ENCODE assay signal across 16 cellular contexts in the genomic region with DNA sequence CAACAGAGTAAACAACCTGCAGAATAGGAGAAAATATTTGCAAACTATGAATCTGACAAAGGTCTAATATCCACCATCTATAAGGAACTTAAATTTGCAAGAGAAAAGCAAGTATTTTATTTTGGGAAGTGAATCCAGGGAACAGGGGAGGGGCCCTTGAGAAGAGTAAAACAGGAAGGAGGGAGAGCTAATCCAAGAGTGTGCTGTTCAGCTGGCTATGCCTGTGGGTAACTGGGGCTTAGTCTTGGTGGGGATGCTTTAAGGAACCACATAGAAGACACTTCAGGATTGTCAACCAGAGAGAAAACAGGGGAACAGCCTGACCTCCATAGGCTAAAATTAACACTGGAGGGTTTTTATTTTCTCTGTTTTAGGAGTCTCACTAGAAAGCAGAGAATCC. TPM values are rescaled to one million over a fixed set of nuclear protein-coding genes. Genes with fewer than 3 reads are reported as not detected.
DNase-seq lines count a peak whose midpoint lies in the region; ATAC-seq, FAIRE-seq and TF ChIP-seq lines count a peak whose summit lies in the region.
"Had no signal": no experiment of that assay in that cellular context is flagged by ENCODE, and none has a peak within 500 bp of the region (broad histone marks: within the 10 kb centered on the region; RNA-seq: fewer than 3 reads in every experiment).

No MANE protein-coding gene starts in this region.

- no peaks in the 10 kb centered on the region for H3K27me3 ChIP-seq in CD4-positive, alpha-beta T cell (ENCODE audit: control insufficient read depth, insufficient read depth, low read length)
- no peaks in the 10 kb centered on the region for H3K27me3 ChIP-seq in brain microvascular endothelial cell (replicated peaks)
- H3K27me3 ChIP-seq: ascending aorta had no signal

- POLR2A ChIA-PET in CD4-positive, alpha-beta T cell (lab: Charles Lee), result interaction anchor here (1.7 kb wide), 1 partner anchor 71 kb away, joined by 7 read pairs; no protein-coding TSS in a partner anchor

- CTCF ChIA-PET in CD4-positive, alpha-beta T cell (lab: Charles Lee), result no interaction called here

- no peak for TF ChIP-seq CTCF in CD4-positive, alpha-beta T cell (IDR thresholded peaks at IDR 0.05)
- TF ChIP-seq CTCF in NB4 (IDR thresholded peaks at IDR 0.05; ENCODE audit: low read depth, low read length) (no peak), brain microvascular endothelial cell (IDR thresholded peaks at IDR 0.05; ENCODE audit: low read depth, low read length, missing control alignments) (no peak)

- no peaks in the 10 kb centered on the region for H3K36me3 Mint-ChIP-seq in CD4-positive, alpha-beta T cell (ENCODE audit: low read depth)
- H3K36me3 Mint-ChIP-seq in activated naive CD8-positive, alpha-beta T cell, result no peaks in the 10 kb centered on the region

- no peaks in the 10 kb centered on the region for H3K36me3 ChIP-seq in brain microvascular endothelial cell (replicated peaks)
- H3K36me3 ChIP-seq: ascending aorta had no signal

- peak overlapping the region; percentile 50 for H3K27ac Mint-ChIP-seq in CD4-positive, alpha-beta T cell
- peak overlapping the region; percentile 87 for H3K27ac Mint-ChIP-seq in activated naive CD8-positive, alpha-beta T cell
- H3K27ac Mint-ChIP-seq: HFFc6 had no signal

- no peak for DNase-seq in CD4-positive, alpha-beta T cell
- DNase-seq in NB4 (ENCODE audit: low read depth) (peak; percentile 4), amniotic stem cell (lab: John Stamatoyannopoulos, UW) (no peak), brain microvascular endothelial cell (no peak), GM12891 (ENCODE audit: insufficient read length, low spot score) (no peak)
- DNase-seq: HFFc6, NCI-H1092 treated with DMSO at 0.1 percent for 48 hours, NCI-H510A had no signal

- H3K27me3 Mint-ChIP-seq in CD4-positive, alpha-beta T cell, result no peaks in the 10 kb centered on the region
- H3K27me3 Mint-ChIP-seq in activated naive CD8-positive, alpha-beta T cell, result no peaks in the 10 kb centered on the region

- ATAC-seq in CD4-positive, alpha-beta T cell (ENCODE audit: poor library complexity), result no peak
- ATAC-seq in GM18511 (IDR thresholded peaks at IDR 0.05; ENCODE audit: unreplicated experiment), result peak; percentile 3
- no peak for ATAC-seq in HG03095 (IDR thresholded peaks at IDR 0.05; ENCODE audit: unreplicated experiment)

- H3K9me3 ChIP-seq in CD4-positive, alpha-beta T cell (ENCODE audit: control insufficient read depth, low read length), result no peaks in the 10 kb centered on the region
- H3K9me3 ChIP-seq: ascending aorta had no signal

- H3K4me1 Mint-ChIP-seq in CD4-positive, alpha-beta T cell (ENCODE audit: low read depth), result peaks cover 32% of the 10 kb centered on the region
- peaks cover 39% of the 10 kb centered on the region for H3K4me1 Mint-ChIP-seq in activated naive CD8-positive, alpha-beta T cell (ENCODE audit: low read depth)

- intact Hi-C loops in CD4-positive, alpha-beta T cell (cut with DNase I, micrococcal nuclease), result loop anchor here in 1 of 2 experiments (5.0 kb wide), 1 partner anchor 70 kb away; a partner anchor contains a TSS

- no peak overlapping the region for H3K27ac ChIP-seq in CD4-positive, alpha-beta T cell (ENCODE audit: low read depth, low read length)
- no peak overlapping the region for H3K27ac ChIP-seq in brain microvascular endothelial cell
- H3K27ac ChIP-seq: ascending aorta had no signal

- no peaks in the 10 kb centered on the region for H3K9me3 Mint-ChIP-seq in CD4-positive, alpha-beta T cell
- no peaks in the 10 kb centered on the region for H3K9me3 Mint-ChIP-seq in activated naive CD8-positive, alpha-beta T cell (ENCODE audit: low read depth)
- H3K9me3 Mint-ChIP-seq: HFFc6 had no signal

- no peak overlapping the region for H3K4me3 Mint-ChIP-seq in CD4-positive, alpha-beta T cell
- H3K4me3 Mint-ChIP-seq in activated naive CD8-positive, alpha-beta T cell, result peak overlapping the region; percentile 72
- H3K4me3 Mint-ChIP-seq: HFFc6 had no signal

- H3K4me3 ChIP-seq in NB4 (ENCODE audit: low read depth, low read length) (no peak overlapping the region), brain microvascular endothelial cell (ENCODE audit: low read depth, low read length) (no peak overlapping the region)
- H3K4me3 ChIP-seq: ascending aorta, lung had no signal

- in situ Hi-C loops in brain microvascular endothelial cell (cut with HindIII; ENCODE audit: low pct_ligation_motif_present, low sequenced_read_pairs), result no loop called here

- TF ChIP-seq POLR2A in NB4 (IDR thresholded peaks at IDR 0.05; ENCODE audit: extremely low read depth, insufficient read length), result no peak
- TF ChIP-seq POLR2A in GM12891 (IDR thresholded peaks at IDR 0.05; ENCODE audit: low read depth, low read length), result no peak

- FAIRE-seq in GM12891 (lab: Jason Lieb, UNC), result no peak

TF ChIP-seq in GM12891, 5 proteins besides CTCF, POLR2A, EP300 and RAD21:
- no peak for TF ChIP-seq PAX5 (IDR thresholded peaks at IDR 0.05; ENCODE audit: insufficient read depth, low read length, severe bottlenecking)
- no peak for TF ChIP-seq SPI1 (IDR thresholded peaks at IDR 0.05; ENCODE audit: low read depth, low read length)
- TF ChIP-seq POU2F2 (IDR thresholded peaks at IDR 0.05; ENCODE audit: low read depth, low read length), result no peak
- no peak for TF ChIP-seq POLR2AphosphoS5 (IDR thresholded peaks at IDR 0.05; ENCODE audit: low read depth, low read length)
- no peak for TF ChIP-seq TAF1 (IDR thresholded peaks at IDR 0.05; ENCODE audit: low read depth, low read length)

RNA-seq across cellular contexts. Expression of a gene that starts 3.9 kb away (rescaled TPM):
- total RNA-seq in CD4-positive, alpha-beta T cell, result under 1 TPM; 0.36 TPM
- 0.13 TPM for polyA plus RNA-seq in GM12891 (2012; ENCODE audit: low read depth, missing spikeins)
- total RNA-seq: ascending aorta, dermis microvascular lymphatic vessel endothelial cell, HFFc6, RPMI7951, skeletal muscle tissue had no signal
